Comparison of ENCODE assay signal across 1 cellular context in the genomic region with DNA sequence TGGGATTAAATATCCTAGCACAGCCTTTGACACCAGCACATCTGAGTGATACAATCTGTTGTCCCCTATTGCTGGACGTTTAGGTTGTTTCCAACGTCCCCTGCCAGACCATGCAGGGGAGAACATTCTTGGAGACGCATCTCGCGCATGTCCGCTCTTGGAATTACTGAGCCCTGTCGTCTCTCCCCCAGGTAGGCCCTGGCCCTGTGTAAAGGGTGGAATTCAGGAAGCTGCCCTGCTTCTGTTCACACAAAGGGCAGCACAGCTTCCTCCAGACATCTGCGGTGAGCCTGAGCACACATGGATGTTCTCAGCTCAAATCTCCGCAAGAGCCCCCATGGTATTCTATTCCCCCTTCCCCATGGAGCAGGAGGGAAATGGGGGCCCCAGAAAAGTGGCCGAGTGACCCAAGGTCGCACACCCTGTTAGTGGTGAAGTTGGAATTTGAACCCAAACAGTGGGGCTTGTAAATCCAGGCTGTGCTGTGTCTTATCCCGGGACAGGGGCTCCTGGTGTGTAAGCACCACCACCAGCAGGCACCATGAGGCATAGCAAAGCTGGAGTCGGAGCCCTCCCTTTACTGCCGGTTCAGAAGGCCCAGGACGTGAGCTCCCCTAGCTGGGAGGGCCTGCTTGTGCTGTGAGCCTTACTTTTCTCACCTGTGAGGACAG.
TF ChIP-seq lines count a peak whose summit lies in the region.

No MANE protein-coding gene starts in this region.

TF ChIP-seq in HepG2, 621 proteins besides CTCF, POLR2A, EP300 and RAD21 (continued from another document):
- TF ChIP-seq, protein P1, sequence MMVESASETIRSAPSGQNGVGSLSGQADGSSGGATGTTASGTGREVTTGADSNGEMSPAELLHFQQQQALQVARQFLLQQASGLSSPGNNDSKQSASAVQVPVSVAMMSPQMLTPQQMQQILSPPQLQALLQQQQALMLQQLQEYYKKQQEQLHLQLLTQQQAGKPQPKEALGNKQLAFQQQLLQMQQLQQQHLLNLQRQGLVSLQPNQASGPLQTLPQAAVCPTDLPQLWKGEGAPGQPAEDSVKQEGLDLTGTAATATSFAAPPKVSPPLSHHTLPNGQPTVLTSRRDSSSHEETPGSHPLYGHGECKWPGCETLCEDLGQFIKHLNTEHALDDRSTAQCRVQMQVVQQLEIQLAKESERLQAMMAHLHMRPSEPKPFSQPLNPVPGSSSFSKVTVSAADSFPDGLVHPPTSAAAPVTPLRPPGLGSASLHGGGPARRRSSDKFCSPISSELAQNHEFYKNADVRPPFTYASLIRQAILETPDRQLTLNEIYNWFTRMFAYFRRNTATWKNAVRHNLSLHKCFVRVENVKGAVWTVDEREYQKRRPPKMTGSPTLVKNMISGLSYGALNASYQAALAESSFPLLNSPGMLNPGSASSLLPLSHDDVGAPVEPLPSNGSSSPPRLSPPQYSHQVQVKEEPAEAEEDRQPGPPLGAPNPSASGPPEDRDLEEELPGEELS (CRISPR knock-in tag; IDR thresholded peaks at IDR 0.05) = peak; percentile 55
- TF ChIP-seq MED13 (CRISPR knock-in tag; IDR thresholded peaks at IDR 0.05) (no peak), ZZZ3 (CRISPR knock-in tag; IDR thresholded peaks at IDR 0.05; ENCODE audit: borderline replicate concordance) (no peak), ZFAT (CRISPR knock-in tag; conservative IDR thresholded peaks at IDR 0.05) (no peak)
